Comparison of ENCODE assay signal across 8 cellular contexts in genomic region chr1:231040019-231040799, GRCh38. TPM values are rescaled to one million over a fixed set of nuclear protein-coding genes. Genes with fewer than 3 reads are reported as not detected.
A peak's percentile ranks its signal among the peaks of the same experiment; 100 is the strongest.
DNase-seq lines count a peak whose midpoint lies in the region; ATAC-seq and TF ChIP-seq lines count a peak whose summit lies in the region.

Gene FAM89A, minus strand, starts transcription at chr1:231040254. Its CDS starts 43 bp downstream, at chr1:231040211.

- POLR2A ChIA-PET in RWPE1 (lab: Yijun Ruan, JAX; ENCODE audit: low non-redundant PET), result no interaction called here

- peak within 1 kb of the TSS; percentile 87 for H3K4me3 ChIP-seq in thoracic aorta

- H3K27me3 Mint-ChIP-seq in osteocyte (ENCODE audit: unreplicated experiment), result peaks cover 5% of the 10 kb centered on the region

- peaks cover 3% of the 10 kb centered on the region for H3K9me3 Mint-ChIP-seq in osteocyte (ENCODE audit: unreplicated experiment)

- TF ChIP-seq CTCF in RWPE1 (conservative IDR thresholded peaks at IDR 0.05; ENCODE audit: low read depth), result no peak
- no peak for TF ChIP-seq CTCF in osteocyte (IDR thresholded peaks at IDR 0.05)
- no peak for TF ChIP-seq CTCF in thoracic aorta (IDR thresholded peaks at IDR 0.05)

- H3K4me3 Mint-ChIP-seq in osteocyte (ENCODE audit: unreplicated experiment), result peak within 1 kb of the TSS; percentile 73

- DNase-seq in NCI-H1417 (lab: John Stamatoyannopoulos, UW), result peak in 2 of 3 experiments; percentile 46 to 59
- no peak for DNase-seq in NCI-H1417 treated with DMSO at 0.1 percent for 48 hours (lab: John Stamatoyannopoulos, UW)
- peak; percentile 74 for DNase-seq in RWPE1 (ENCODE audit: low spot score)
- DNase-seq in activated effector memory CD4-positive, alpha-beta T cell treated with anti-CD3 and anti-CD28 coated beads, Interleukin-2, amount 50 U/mL, for 16 hours, result peak; percentile 88
- peak; percentile 91 for DNase-seq in germinal center (ENCODE audit: low spot score)
- peak; percentile 86 for DNase-seq in osteocyte (ENCODE audit: extremely low spot score, unreplicated experiment)
- no peak for DNase-seq in thoracic aorta (ENCODE audit: low spot score)

- ATAC-seq in HG02763 (IDR thresholded peaks at IDR 0.05; ENCODE audit: unreplicated experiment), result peak; percentile 59
- no peak for ATAC-seq in thoracic aorta (ENCODE audit: insufficient number of reproducible peaks, low FRiP score, low read depth)

- H3K27ac Mint-ChIP-seq in osteocyte (ENCODE audit: unreplicated experiment), result no peak within 1 kb of the TSS

- CTCF ChIA-PET in RWPE1 (lab: Yijun Ruan, JAX), result interaction anchor here (0.7 kb wide), 1 partner anchor 143 kb away, joined by 3 read pairs; no protein-coding TSS in a partner anchor

- peaks cover 21% of the 10 kb centered on the region for H3K4me1 Mint-ChIP-seq in osteocyte (ENCODE audit: unreplicated experiment)

- H3K27me3 ChIP-seq in thoracic aorta (replicated peaks; ENCODE audit: insufficient read depth), result no peaks in the 10 kb centered on the region

- H3K9me3 ChIP-seq in thoracic aorta, result no peaks in the 10 kb centered on the region

- no peak within 1 kb of the TSS for H3K27ac ChIP-seq in RWPE1
- no peak within 1 kb of the TSS for H3K27ac ChIP-seq in thoracic aorta

- H3K36me3 Mint-ChIP-seq in osteocyte (ENCODE audit: unreplicated experiment), result peaks cover 3% of the 10 kb centered on the region

- no peaks in the 10 kb centered on the region for H3K36me3 ChIP-seq in thoracic aorta

- peaks cover 8 to 21% of the 10 kb centered on the region in 2 donors for H3K4me1 ChIP-seq in thoracic aorta (ENCODE audit: control insufficient read depth in 1 of 2, low read depth in 2 of 2)

RNA-seq across cellular contexts. Expression of gene FAM89A, which starts in this region (rescaled TPM):
- 14.8 and 15.5 TPM in 2 replicates for total RNA-seq in osteocyte
- total RNA-seq in thoracic aorta, result 10 to 100 TPM in 1 of 2 donors, 1 to 10 TPM in 1; 8.4 to 24.5 TPM

Comparison
In these comparisons a context has a peak if more than half of its experiments do, and no peak if none do; other contexts are left out.
1. DNase-seq: peak in NCI-H1417 (2 of 3), RWPE1 (single experiment), activated effector memory CD4-positive, alpha-beta T cell treated with anti-CD3 and anti-CD28 coated beads, Interleukin-2, amount 50 U/mL, for 16 hours (single experiment), germinal center (single experiment) and osteocyte (single experiment); none in NCI-H1417 treated with DMSO at 0.1 percent for 48 hours (single experiment) and thoracic aorta (single experiment).